ENCODE assay signal across 1 cellular context in the genomic region with DNA sequence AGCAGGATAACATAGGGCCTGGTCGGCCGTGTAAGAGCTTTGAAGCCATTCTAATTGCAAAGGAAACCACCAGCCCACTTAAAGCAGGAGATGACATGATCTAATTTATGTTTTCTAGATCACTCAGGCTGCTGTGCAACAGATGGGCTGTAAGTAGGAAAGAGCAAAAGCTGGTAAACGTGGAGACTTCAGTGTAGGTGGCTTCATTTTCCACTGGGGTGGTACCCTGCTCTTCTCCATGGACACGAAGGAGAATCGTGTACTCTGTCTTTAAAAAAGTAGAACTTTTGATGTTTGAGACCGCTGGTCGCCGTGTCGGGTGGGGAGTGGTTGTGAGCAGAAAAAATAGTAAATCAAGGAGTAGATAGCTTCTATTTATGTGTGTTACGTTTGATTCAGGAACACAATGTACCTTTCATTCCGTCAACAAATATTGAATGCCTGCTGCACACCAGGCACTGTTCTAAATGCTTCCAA.
TF ChIP-seq lines count a peak whose summit lies in the region.

No MANE protein-coding gene starts in this region.

TF ChIP-seq in IMR-90, 13 proteins besides CTCF, POLR2A, EP300 and RAD21 (continued from another document):
- TF ChIP-seq, protein P1, sequence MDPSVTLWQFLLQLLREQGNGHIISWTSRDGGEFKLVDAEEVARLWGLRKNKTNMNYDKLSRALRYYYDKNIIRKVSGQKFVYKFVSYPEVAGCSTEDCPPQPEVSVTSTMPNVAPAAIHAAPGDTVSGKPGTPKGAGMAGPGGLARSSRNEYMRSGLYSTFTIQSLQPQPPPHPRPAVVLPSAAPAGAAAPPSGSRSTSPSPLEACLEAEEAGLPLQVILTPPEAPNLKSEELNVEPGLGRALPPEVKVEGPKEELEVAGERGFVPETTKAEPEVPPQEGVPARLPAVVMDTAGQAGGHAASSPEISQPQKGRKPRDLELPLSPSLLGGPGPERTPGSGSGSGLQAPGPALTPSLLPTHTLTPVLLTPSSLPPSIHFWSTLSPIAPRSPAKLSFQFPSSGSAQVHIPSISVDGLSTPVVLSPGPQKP (IDR thresholded peaks at IDR 0.05; ENCODE audit: borderline replicate concordance, low read depth, low read length): no peak
- TF ChIP-seq BHLHE40 (IDR thresholded peaks at IDR 0.05; ENCODE audit: low read depth, low read length): no peak
- no peak for TF ChIP-seq CHD1 (IDR thresholded peaks at IDR 0.05; ENCODE audit: low read depth, low read length)
- TF ChIP-seq CEBPB (IDR thresholded peaks at IDR 0.05; ENCODE audit: low read depth, low read length): no peak
- no peak for TF ChIP-seq RFX5 (IDR thresholded peaks at IDR 0.05; ENCODE audit: low read depth, low read length)
- no peak for TF ChIP-seq MAFK (IDR thresholded peaks at IDR 0.05; ENCODE audit: low read depth, low read length)
- no peak for TF ChIP-seq MXI1 (IDR thresholded peaks at IDR 0.05; ENCODE audit: borderline replicate concordance, low read depth, low read length)
- TF ChIP-seq SMC3 (IDR thresholded peaks at IDR 0.05; ENCODE audit: low read depth, low read length): no peak
